In the genomic region with DNA sequence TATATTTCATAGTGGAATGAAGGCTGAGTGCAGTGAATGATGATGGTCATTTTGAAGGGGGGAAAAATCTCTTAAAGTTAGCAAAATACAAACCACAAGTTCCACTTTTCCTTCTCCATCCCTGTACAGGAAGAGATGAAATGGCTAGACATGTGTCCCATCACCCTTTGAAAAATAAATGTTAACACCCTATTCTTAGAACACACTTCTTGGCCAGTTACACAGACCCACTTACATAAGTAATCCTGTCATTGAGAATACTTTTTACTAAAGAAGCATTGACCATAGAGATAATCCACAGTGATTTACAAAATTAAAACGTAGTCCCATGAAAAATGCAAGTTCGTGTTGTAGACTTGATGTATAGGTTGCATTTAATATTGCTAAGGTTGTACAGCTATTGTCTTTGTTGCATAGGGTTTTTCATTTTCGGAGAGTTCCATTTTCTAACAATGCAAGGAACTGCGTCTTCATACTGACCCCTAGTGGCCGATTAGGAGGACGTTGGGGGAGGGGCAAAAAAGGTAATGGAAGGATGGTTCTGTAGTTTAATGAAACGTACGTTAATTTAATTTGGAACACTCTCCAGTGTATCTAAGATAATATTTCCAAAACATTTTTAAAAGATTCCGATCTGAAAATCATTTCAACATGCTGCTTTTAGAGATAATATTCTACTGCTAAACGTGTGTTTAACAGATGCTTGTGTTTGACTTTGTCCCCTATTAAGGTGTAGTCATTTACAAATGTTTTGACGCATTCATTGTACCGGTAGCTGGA, we compare ENCODE assay signal across 8 cellular contexts.
A peak's percentile ranks its signal among the peaks of the same experiment; 100 is the strongest.
DNase-seq lines count a peak whose midpoint lies in the region; ATAC-seq and TF ChIP-seq lines count a peak whose summit lies in the region.

No MANE protein-coding gene starts in this region.

- peak; percentile 63 for DNase-seq in NCI-H510A treated with DMSO at 0.1 percent for 48 hours (lab: John Stamatoyannopoulos, UW)
- no peak for DNase-seq in NCI-H510A (lab: John Stamatoyannopoulos, UW)
- peak; percentile 88 for DNase-seq in KG1 (lab: John Stamatoyannopoulos, UW)
- DNase-seq in RWPE1 (ENCODE audit: low spot score) = peak; percentile 41
- DNase-seq in activated T-helper 1 cell treated with anti-CD3 and anti-CD28 coated beads, Interleukin-2, amount 50 U/mL, for 16 hours (ENCODE audit: low read depth in 1 of 2, low spot score in 1 of 2) = peak; percentile 16 to 48
- DNase-seq in fibroblast of the conjunctiva (ENCODE audit: low read depth) = peak; percentile 29
- peak; percentile 42 for DNase-seq in omental fat pad (ENCODE audit: low spot score)
- DNase-seq in thyroid gland = peak; percentile 54 to 56

- POLR2A ChIA-PET in RWPE1 (lab: Yijun Ruan, JAX; ENCODE audit: low non-redundant PET) = interaction anchor here (0.6 kb wide), 1 partner anchor 15 kb away, joined by 8 read pairs; no protein-coding TSS in a partner anchor

- peaks cover 0 to 4% of the 10 kb centered on the region in 2 donors for H3K4me1 ChIP-seq in thyroid gland

- no peaks in the 10 kb centered on the region for H3K27me3 ChIP-seq in thyroid gland

- H3K27ac ChIP-seq in RWPE1 (no peak overlapping the region), thyroid gland (no peak overlapping the region)

- TF ChIP-seq POLR2A in thyroid gland (IDR thresholded peaks at IDR 0.05) = no peak

- CTCF ChIA-PET in RWPE1 (lab: Yijun Ruan, JAX) = interaction anchor here (0.5 to 0.7 kb wide), 15 partner anchors 10 to 1508 kb away, joined by 3 to 8 read pairs (median 3); no protein-coding TSS in a partner anchor

- WGBS in thyroid gland, 2 donors = 5 to 6% methylated on average over 12 of the region's 12 CpGs

- H3K4me3 ChIP-seq in thyroid gland (replicated peaks in 1 of 3) = no peak overlapping the region

- no peaks in the 10 kb centered on the region for H3K9me3 ChIP-seq in thyroid gland

- TF ChIP-seq CTCF in RWPE1 (conservative IDR thresholded peaks at IDR 0.05; ENCODE audit: low read depth) (peak; percentile 82), omental fat pad (IDR thresholded peaks at IDR 0.05) (peak in 2 of 3 donors; percentile 65 to 76), thyroid gland (IDR thresholded peaks at IDR 0.05) (peak; percentile 60 to 95 (median 90))

- ATAC-seq in omental fat pad (ENCODE audit: low FRiP score) = no peak

- H3K36me3 ChIP-seq in thyroid gland = no peaks in the 10 kb centered on the region

- intact Hi-C loops in thyroid gland (cut with DNase I) = loop anchor here (10.0 kb wide), 1 partner anchor 414 kb away; no protein-coding TSS in a partner anchor
